Comparison of ENCODE assay signal across 10 cellular contexts in the genomic region with DNA sequence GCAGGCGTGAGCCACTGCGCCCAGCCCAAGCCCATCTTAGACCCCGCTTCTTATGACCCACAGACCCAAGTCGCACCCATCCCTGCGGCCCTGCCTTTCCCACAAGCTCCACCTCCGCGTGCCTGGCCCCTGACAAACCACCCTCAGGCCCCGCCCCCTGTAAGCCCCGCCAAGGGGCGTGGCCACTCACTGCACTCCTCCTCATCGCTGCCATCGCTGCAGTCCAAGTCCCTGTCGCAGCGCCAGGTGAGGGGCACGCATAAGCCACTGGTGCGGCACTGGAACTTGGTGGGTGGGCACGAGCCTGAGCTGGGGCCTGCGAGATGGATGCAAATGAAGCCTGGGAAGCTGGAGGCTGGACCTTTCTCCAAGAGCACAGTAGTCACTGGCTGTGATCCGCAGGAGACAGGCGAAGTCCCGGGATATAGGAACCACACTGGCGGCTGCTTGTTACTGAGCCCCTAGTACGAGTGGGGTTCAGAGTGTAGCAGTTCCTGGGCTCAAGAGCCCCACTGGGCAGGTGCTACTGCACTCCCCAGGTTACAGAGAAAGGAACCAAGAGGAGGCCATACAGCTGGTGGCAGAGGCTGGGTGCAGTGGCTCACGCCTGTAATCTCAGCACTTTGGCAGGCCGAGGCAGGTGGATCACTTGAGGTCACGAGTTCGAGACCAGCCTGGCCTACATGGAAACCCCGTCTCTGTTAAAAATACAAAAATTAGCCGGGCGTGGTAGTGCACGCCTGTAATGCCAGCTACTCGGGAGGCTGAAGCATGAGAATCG. TPM values are rescaled to one million over a fixed set of nuclear protein-coding genes. Genes with fewer than 3 reads are reported as not detected.
A peak's percentile ranks its signal among the peaks of the same experiment; 100 is the strongest.
DNase-seq lines count a peak whose midpoint lies in the region; ATAC-seq and TF ChIP-seq lines count a peak whose summit lies in the region.
"Had no signal": no experiment of that assay in that cellular context is flagged by ENCODE, and none has a peak within 500 bp of the region (broad histone marks: within the 10 kb centered on the region; RNA-seq: fewer than 3 reads in every experiment).

No MANE protein-coding gene starts in this region.

- H4K8ac ChIP-seq in mesenchymal stem cell (ENCODE audit: low read length) = no peak overlapping the region

- H3K27me3 Mint-ChIP-seq in activated T-cell treated with anti-CD3 and anti-CD28 coated beads, Interleukin-2, amount 50 U/mL, for 72 hours (ENCODE audit: low read depth) = no peaks in the 10 kb centered on the region
- no peaks in the 10 kb centered on the region for H3K27me3 Mint-ChIP-seq in Calu3 (ENCODE audit: unreplicated experiment)
- H3K27me3 Mint-ChIP-seq: effector memory CD8-positive, alpha-beta T cell had no signal

- H3K27me3 ChIP-seq in BE2C = no peaks in the 10 kb centered on the region
- H3K27me3 ChIP-seq in HAP-1 (ENCODE audit: low read depth) = no peaks in the 10 kb centered on the region
- no peaks in the 10 kb centered on the region for H3K27me3 ChIP-seq in lower lobe of right lung (ENCODE audit: low read depth)
- no peaks in the 10 kb centered on the region for H3K27me3 ChIP-seq in mesenchymal stem cell (ENCODE audit: control insufficient read depth in 1 of 2, insufficient read depth in 1 of 2, low read length in 2 of 2)

- no peak overlapping the region for H2BK120ac ChIP-seq in mesenchymal stem cell (ENCODE audit: low read depth, low read length)

- CTCF ChIA-PET in Calu3 (lab: Charles Lee) = interaction anchor here (0.5 kb wide), 1 partner anchor 127 kb away, joined by 3 read pairs; no protein-coding TSS in a partner anchor

- H3K9ac ChIP-seq in mesenchymal stem cell (ENCODE audit: low read length) = no peak overlapping the region

- no peak overlapping the region for H3K4me2 ChIP-seq in mesenchymal stem cell (ENCODE audit: low read length, poor library complexity, severe bottlenecking)

- H3K9me3 Mint-ChIP-seq in activated T-cell treated with anti-CD3 and anti-CD28 coated beads, Interleukin-2, amount 50 U/mL, for 72 hours = no peaks in the 10 kb centered on the region
- no peaks in the 10 kb centered on the region for H3K9me3 Mint-ChIP-seq in Calu3 (ENCODE audit: low read depth, unreplicated experiment)
- H3K9me3 Mint-ChIP-seq: effector memory CD8-positive, alpha-beta T cell had no signal

- no peak overlapping the region for H2BK12ac ChIP-seq in mesenchymal stem cell (ENCODE audit: low read length in 2 of 2)

- TF ChIP-seq CTCF in BE2C (IDR thresholded peaks at IDR 0.05; ENCODE audit: low read depth, low read length) = no peak
- TF ChIP-seq CTCF in lower lobe of right lung (IDR thresholded peaks at IDR 0.05) = no peak
- no peak for TF ChIP-seq CTCF in Calu3 (IDR thresholded peaks at IDR 0.05; ENCODE audit: unreplicated experiment)

- H3K9me3 ChIP-seq in BE2C (no peaks in the 10 kb centered on the region), HAP-1 (no peaks in the 10 kb centered on the region), lower lobe of right lung (no peaks in the 10 kb centered on the region), mesenchymal stem cell (ENCODE audit: control insufficient read depth, low read length) (no peaks in the 10 kb centered on the region)

- no TSS peak for BruUV-seq in Calu3 (replicated peaks; lab: Mats Ljungman, UMichigan)

- in situ Hi-C loops in HAP-1 (cut with MboI; ENCODE audit: low sequenced_read_pairs) = no loop called here

- intact Hi-C loops in lower lobe of right lung (cut with DNase I) = no loop called here
- intact Hi-C loops in Calu3 (cut with micrococcal nuclease; ENCODE audit: unreplicated experiment) = no loop called here

- peaks cover 2 to 3% of the 10 kb centered on the region in 2 donors for H3K36me3 Mint-ChIP-seq in activated T-cell treated with anti-CD3 and anti-CD28 coated beads, Interleukin-2, amount 50 U/mL, for 72 hours (ENCODE audit: insufficient read depth in 2 of 2)
- peaks cover 24% of the 10 kb centered on the region for H3K36me3 Mint-ChIP-seq in Calu3 (ENCODE audit: insufficient read depth, unreplicated experiment)

- no peak overlapping the region for H2AFZ ChIP-seq in mesenchymal stem cell (ENCODE audit: low read depth, low read length)

- H2BK15ac ChIP-seq in mesenchymal stem cell (ENCODE audit: low read depth, poor library complexity, severe bottlenecking) = no peak overlapping the region

- H3K4ac ChIP-seq in mesenchymal stem cell (ENCODE audit: low read depth in 1 of 2, low read length in 2 of 2) = no peak overlapping the region

- no peak overlapping the region for H3K27ac Mint-ChIP-seq in activated T-cell treated with anti-CD3 and anti-CD28 coated beads, Interleukin-2, amount 50 U/mL, for 72 hours
- no peak overlapping the region for H3K27ac Mint-ChIP-seq in Calu3 (ENCODE audit: unreplicated experiment)

- H3K4me1 ChIP-seq in BE2C = peaks cover 3% of the 10 kb centered on the region; the same call in 1 of the 2 replicates
- no peaks in the 10 kb centered on the region; the same call in 1 of the 2 replicates for H3K4me1 ChIP-seq in HAP-1
- H3K4me1 ChIP-seq in lower lobe of right lung = peaks cover 34% of the 10 kb centered on the region
- H3K4me1 ChIP-seq in mesenchymal stem cell (ENCODE audit: control insufficient read depth, insufficient read depth, low read depth, low read length) = peaks cover 18% of the 10 kb centered on the region

- H3K27ac ChIP-seq in lower lobe of right lung (no peak overlapping the region), mesenchymal stem cell (ENCODE audit: low read length, poor library complexity, severe bottlenecking) (no peak overlapping the region)

- H3K4me1 Mint-ChIP-seq in activated T-cell treated with anti-CD3 and anti-CD28 coated beads, Interleukin-2, amount 50 U/mL, for 72 hours (ENCODE audit: low read depth) = peaks cover 35% of the 10 kb centered on the region
- peaks cover 15% of the 10 kb centered on the region for H3K4me1 Mint-ChIP-seq in Calu3 (ENCODE audit: low read depth, unreplicated experiment)

- H3K4me3 ChIP-seq in BE2C (ENCODE audit: low read depth, low read length) = no peak overlapping the region
- no peak overlapping the region for H3K4me3 ChIP-seq in HAP-1
- no peak overlapping the region for H3K4me3 ChIP-seq in lower lobe of right lung
- no peak overlapping the region for H3K4me3 ChIP-seq in mesenchymal stem cell (ENCODE audit: insufficient read depth in 1 of 2, low read depth in 1 of 2, low read length in 2 of 2)

- H4K91ac ChIP-seq in mesenchymal stem cell (ENCODE audit: low read length) = no peak overlapping the region

- no peak overlapping the region for H2AK5ac ChIP-seq in mesenchymal stem cell (ENCODE audit: low read length, severe bottlenecking)

- H3K18ac ChIP-seq in mesenchymal stem cell (ENCODE audit: low read depth in 1 of 2, low read length in 2 of 2) = no peak overlapping the region

- WGBS in mesenchymal stem cell = 79% methylated on average over 33 of the region's 33 CpGs

- DNase-seq in BE2C (peak; percentile 82), HAP-1 (ENCODE audit: low spot score in 2 of 2) (peak; percentile 59 to 87), lower lobe of right lung (peak; percentile 47), dermis blood vessel endothelial cell (no peak), LoVo (ENCODE audit: low spot score) (no peak), mesenchymal stem cell (no peak), Calu3 (no peak)
- DNase-seq in activated T-cell treated with anti-CD3 and anti-CD28 coated beads, Interleukin-2, amount 50 U/mL, for 72 hours = peak; percentile 38 to 40
- DNase-seq: DMS79; effector memory CD8-positive, alpha-beta T cell had no signal

- ATAC-seq in activated T-cell treated with anti-CD3 and anti-CD28 coated beads, Interleukin-2, amount 50 U/mL, for 72 hours (replicated peaks in 1 of 2) = no peak
- no peak for ATAC-seq in lower lobe of right lung
- ATAC-seq: effector memory CD8-positive, alpha-beta T cell had no signal

- H3K4me3 Mint-ChIP-seq in activated T-cell treated with anti-CD3 and anti-CD28 coated beads, Interleukin-2, amount 50 U/mL, for 72 hours = no peak overlapping the region
- no peak overlapping the region for H3K4me3 Mint-ChIP-seq in Calu3 (ENCODE audit: low read depth, unreplicated experiment)

- H3K14ac ChIP-seq in mesenchymal stem cell (ENCODE audit: low read length in 2 of 2) = peak overlapping the region in 1 of 2 experiments; percentile 18

- no peak overlapping the region for H3K23ac ChIP-seq in mesenchymal stem cell (ENCODE audit: low read length in 2 of 2)

- H2BK5ac ChIP-seq in mesenchymal stem cell (ENCODE audit: low read depth, low read length, poor library complexity, severe bottlenecking) = no peak overlapping the region

- H3K79me1 ChIP-seq in mesenchymal stem cell (replicated peaks; ENCODE audit: low read length, poor library complexity, severe bottlenecking) = peaks cover 10% of the 10 kb centered on the region

- H3K36me3 ChIP-seq in BE2C = peaks cover 37% of the 10 kb centered on the region
- H3K36me3 ChIP-seq in HAP-1 (replicated peaks) = peaks cover 21% of the 10 kb centered on the region
- peaks cover 9% of the 10 kb centered on the region for H3K36me3 ChIP-seq in lower lobe of right lung
- peaks cover 8 to 43% of the 10 kb centered on the region in 2 experiments for H3K36me3 ChIP-seq in mesenchymal stem cell (ENCODE audit: control insufficient read depth in 1 of 2, insufficient read depth in 2 of 2, low read depth in 1 of 2, low read length in 2 of 2)

RNA-seq across cellular contexts. Expression of gene CD320, which starts 3.1 kb away (rescaled TPM):
- 287 TPM for polyA plus RNA-seq in BE2C (2012; ENCODE audit: insufficient read depth, insufficient read length, low read depth)
- total RNA-seq in activated T-cell treated with anti-CD3 and anti-CD28 coated beads, Interleukin-2, amount 50 U/mL, for 72 hours = 10 to 100 TPM; 32.0 to 38.9 TPM
- total RNA-seq in lower lobe of right lung = 31.0 TPM
- total RNA-seq in dermis blood vessel endothelial cell = 38.8 and 57.5 TPM in 2 replicates
- polyA plus RNA-seq in mesenchymal stem cell (2013, experiment 1 of 2) = 16.5 TPM
- 16.4 TPM for polyA plus RNA-seq in mesenchymal stem cell (2013, experiment 2 of 2)
- 54.0 and 54.9 TPM in 2 replicates for total RNA-seq in Calu3 (2022)

RNA-seq across cellular contexts. Expression of gene NDUFA7, which starts 16.1 kb away (rescaled TPM):
- 211 TPM for polyA plus RNA-seq in BE2C (2012; ENCODE audit: insufficient read depth, insufficient read length, low read depth)
- 10 to 100 TPM; 59.4 to 62.5 TPM for total RNA-seq in activated T-cell treated with anti-CD3 and anti-CD28 coated beads, Interleukin-2, amount 50 U/mL, for 72 hours
- total RNA-seq in lower lobe of right lung (41.9 TPM), dermis blood vessel endothelial cell (10.2 and 11.7 TPM in 2 replicates), Calu3 (2022) (38.2 and 44.5 TPM in 2 replicates)
- polyA plus RNA-seq in mesenchymal stem cell (2013, experiment 1 of 2) = 104 TPM
- 104 TPM for polyA plus RNA-seq in mesenchymal stem cell (2013, experiment 2 of 2)

RNA-seq across cellular contexts. Expression of gene RPS28, which starts 16.3 kb away (rescaled TPM):
- 1,781 TPM for polyA plus RNA-seq in BE2C (2012; ENCODE audit: insufficient read depth, insufficient read length, low read depth)
- 1,000 to 10,000 TPM; 2,463 to 2,605 TPM for total RNA-seq in activated T-cell treated with anti-CD3 and anti-CD28 coated beads, Interleukin-2, amount 50 U/mL, for 72 hours
- total RNA-seq in lower lobe of right lung (1,461 TPM), dermis blood vessel endothelial cell (278 and 408 TPM in 2 replicates), Calu3 (2022) (565 and 595 TPM in 2 replicates)
- 1,490 TPM for polyA plus RNA-seq in mesenchymal stem cell (2013, experiment 1 of 2)
- polyA plus RNA-seq in mesenchymal stem cell (2013, experiment 2 of 2) = 1,615 TPM

RNA-seq across cellular contexts. Expression of gene KANK3, which starts 38.0 kb away (rescaled TPM):
- polyA plus RNA-seq in BE2C (2012; ENCODE audit: insufficient read depth, insufficient read length, low read depth) = not detected
- total RNA-seq in activated T-cell treated with anti-CD3 and anti-CD28 coated beads, Interleukin-2, amount 50 U/mL, for 72 hours = 1 to 10 TPM in 1 of 2 donors, under 1 TPM in 1; 0.99 to 1.6 TPM
- total RNA-seq in lower lobe of right lung (49.0 TPM), dermis blood vessel endothelial cell (156 and 179 TPM in 2 replicates), Calu3 (2022) (0.17 TPM in 1 of 2 replicates, not detected in the other)
- 0.14 TPM for polyA plus RNA-seq in mesenchymal stem cell (2013, experiment 1 of 2)
- 0.23 TPM for polyA plus RNA-seq in mesenchymal stem cell (2013, experiment 2 of 2)

RNA-seq across cellular contexts. Expression of gene ANGPTL4, which starts 58.9 kb away (rescaled TPM):
- polyA plus RNA-seq in BE2C (2012; ENCODE audit: insufficient read depth, insufficient read length, low read depth) = 14.4 TPM
- 1 to 10 TPM in 1 of 2 donors, under 1 TPM in 1; 0.89 to 5.0 TPM for total RNA-seq in activated T-cell treated with anti-CD3 and anti-CD28 coated beads, Interleukin-2, amount 50 U/mL, for 72 hours
- total RNA-seq in lower lobe of right lung (11.0 TPM), dermis blood vessel endothelial cell (4.3 and 8.7 TPM in 2 replicates), Calu3 (2022) (0.97 and 1.6 TPM in 2 replicates)
- polyA plus RNA-seq in mesenchymal stem cell (2013, experiment 1 of 2) = 48.8 TPM
- polyA plus RNA-seq in mesenchymal stem cell (2013, experiment 2 of 2) = 48.5 TPM

Comparison
In these comparisons a context has a peak if more than half of its experiments do, and no peak if none do; other contexts are left out.
1. DNase-seq: peak in BE2C (single experiment), HAP-1 (2 of 2), activated T-cell treated with anti-CD3 and anti-CD28 coated beads, Interleukin-2, amount 50 U/mL, for 72 hours (2 of 2) and lower lobe of right lung (single experiment); none in dermis blood vessel endothelial cell (single experiment), LoVo (single experiment), mesenchymal stem cell (single experiment) and Calu3 (single experiment).